ENCODE assay signal across 8 cellular contexts in the genomic region with DNA sequence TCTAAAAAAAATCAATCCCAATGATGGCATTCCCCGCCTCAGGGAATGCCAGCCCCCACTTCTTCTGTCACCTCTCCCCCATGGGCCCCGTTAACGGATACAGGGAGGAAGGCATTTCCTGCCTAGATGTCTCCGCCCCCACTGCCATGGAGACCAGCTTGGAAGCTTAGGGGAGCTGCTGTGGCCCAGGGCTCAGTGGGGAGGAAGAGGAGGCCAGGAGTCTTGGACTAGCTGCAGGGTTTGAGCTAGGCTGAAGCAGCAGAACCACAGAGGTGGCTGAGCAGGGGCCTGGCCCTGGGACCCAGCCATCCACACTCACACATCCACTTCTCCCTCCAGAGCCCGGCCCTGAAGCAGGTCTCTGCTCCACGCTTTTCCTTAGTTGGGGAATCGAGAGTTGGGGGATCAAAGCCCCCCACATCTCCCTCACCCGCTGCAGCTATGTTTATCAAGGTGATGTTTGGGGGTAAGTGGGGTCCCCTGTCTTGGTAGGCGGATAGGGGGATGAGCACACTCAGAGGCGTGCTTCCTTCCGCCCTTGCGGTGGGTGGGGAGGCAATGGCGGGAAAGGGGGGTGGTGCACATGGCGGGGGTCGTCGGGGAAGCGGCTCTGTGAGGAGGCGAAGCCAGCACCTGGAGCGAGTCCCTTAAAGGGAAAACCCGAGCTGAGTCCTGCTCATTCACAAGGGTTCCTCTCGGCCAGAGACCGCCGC.
DNase-seq lines count a peak whose midpoint lies in the region; ATAC-seq lines count a peak whose summit lies in the region.

Gene C22orf15 (plus strand): TSS at position 125 of the 713 bp plus-strand sequence. CDS start 317 bp downstream, at position 442.

- peak within 1 kb of the TSS; percentile 81 for H3K27ac Mint-ChIP-seq in activated T-cell treated with anti-CD3 and anti-CD28 coated beads, Interleukin-2, amount 50 U/mL, for 24 hours

- H3K27me3 Mint-ChIP-seq in activated T-cell treated with anti-CD3 and anti-CD28 coated beads, Interleukin-2, amount 50 U/mL, for 24 hours: no peaks in the 10 kb centered on the region

- ATAC-seq in GM19328 (IDR thresholded peaks at IDR 0.05; ENCODE audit: unreplicated experiment): no peak

- H3K4me3 Mint-ChIP-seq in activated T-cell treated with anti-CD3 and anti-CD28 coated beads, Interleukin-2, amount 50 U/mL, for 24 hours: peak within 1 kb of the TSS; percentile 68

- DNase-seq in stimulated activated CD4-positive, alpha-beta T cell treated with anti-CD3 and anti-CD28 coated beads, Interleukin-15, amount 100 ng/mL, for 24 hours: peak; percentile 49
- DNase-seq in stimulated activated CD4-positive, alpha-beta T cell treated with anti-CD3 and anti-CD28 coated beads, Interleukin-4, amount 100 ng/mL, for 24 hours: no peak
- DNase-seq in activated T-cell treated with anti-CD3 and anti-CD28 coated beads, Interleukin-2, amount 50 U/mL, for 24 hours: peak; percentile 51
- DNase-seq in iris pigment epithelial cell (ENCODE audit: low read depth): peak; percentile 40
- DNase-seq in NCI-H510A treated with DMSO at 0.1 percent for 48 hours (lab: John Stamatoyannopoulos, UW): no peak
- no peak for DNase-seq in stimulated activated CD4-positive, alpha-beta T cell treated with anti-CD3 and anti-CD28 coated beads, Interleukin-12 subunit alpha, Interleukin-12 subunit beta, amount 100 ng/mL, for 4 hours
- no peak for DNase-seq in DMS53 treated with DMSO at 0.1 percent for 48 hours (lab: John Stamatoyannopoulos, UW; ENCODE audit: unreplicated experiment)

- H3K4me1 Mint-ChIP-seq in activated T-cell treated with anti-CD3 and anti-CD28 coated beads, Interleukin-2, amount 50 U/mL, for 24 hours (ENCODE audit: low read depth): peaks cover 41% of the 10 kb centered on the region

- H3K36me3 Mint-ChIP-seq in activated T-cell treated with anti-CD3 and anti-CD28 coated beads, Interleukin-2, amount 50 U/mL, for 24 hours (ENCODE audit: low read depth): peaks cover 33% of the 10 kb centered on the region

- H3K9me3 Mint-ChIP-seq in activated T-cell treated with anti-CD3 and anti-CD28 coated beads, Interleukin-2, amount 50 U/mL, for 24 hours: no peaks in the 10 kb centered on the region

Comparison
In these comparisons a context has a peak if more than half of its experiments do, and no peak if none do; other contexts are left out.
1. DNase-seq: peak in stimulated activated CD4-positive, alpha-beta T cell treated with anti-CD3 and anti-CD28 coated beads, Interleukin-15, amount 100 ng/mL, for 24 hours (single experiment), activated T-cell treated with anti-CD3 and anti-CD28 coated beads, Interleukin-2, amount 50 U/mL, for 24 hours (single experiment) and iris pigment epithelial cell (single experiment); none in stimulated activated CD4-positive, alpha-beta T cell treated with anti-CD3 and anti-CD28 coated beads, Interleukin-4, amount 100 ng/mL, for 24 hours (single experiment), NCI-H510A treated with DMSO at 0.1 percent for 48 hours (single experiment), stimulated activated CD4-positive, alpha-beta T cell treated with anti-CD3 and anti-CD28 coated beads, Interleukin-12 subunit alpha, Interleukin-12 subunit beta, amount 100 ng/mL, for 4 hours (single experiment) and DMS53 treated with DMSO at 0.1 percent for 48 hours (single experiment).